18 cellular contexts compared by ENCODE assay signal in the genomic region with DNA sequence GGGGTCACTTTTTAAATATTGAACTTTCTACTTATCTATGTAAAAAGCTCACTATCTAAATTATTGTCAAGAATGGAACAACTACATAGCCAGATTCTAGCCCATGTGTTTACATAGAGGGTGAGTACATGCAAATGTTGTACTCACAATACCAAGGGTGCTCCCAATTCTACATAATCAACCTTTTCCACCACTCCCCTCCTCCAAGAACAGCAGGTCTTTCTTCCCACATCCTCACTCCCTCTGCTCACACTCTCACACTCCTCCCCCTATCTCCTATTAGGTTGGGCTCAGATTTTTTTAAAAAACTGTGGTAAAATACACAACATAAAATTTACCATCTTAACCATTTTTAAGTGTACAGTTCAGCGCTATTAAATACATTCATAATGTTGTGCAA.
A peak's percentile ranks its signal among the peaks of the same experiment; 100 is the strongest.
DNase-seq lines count a peak whose midpoint lies in the region; ATAC-seq and TF ChIP-seq lines count a peak whose summit lies in the region.
"Had no signal": no experiment of that assay in that cellular context is flagged by ENCODE, and none has a peak within 500 bp of the region (broad histone marks: within the 10 kb centered on the region; RNA-seq: fewer than 3 reads in every experiment).

No MANE protein-coding gene starts in this region.

- no peak for TF ChIP-seq CTCF in glutamatergic neuron (IDR thresholded peaks at IDR 0.05; ENCODE audit: partially characterized antibody, unreplicated experiment)

- H3K36me3 Mint-ChIP-seq in glutamatergic neuron (ENCODE audit: unreplicated experiment): peaks cover 3% of the 10 kb centered on the region
- no peaks in the 10 kb centered on the region for H3K36me3 Mint-ChIP-seq in activated CD8-positive, alpha-beta T cell treated with anti-CD3 and anti-CD28 coated beads, Interleukin-2, amount 10 ng/mL, durations not matched to agents 7 days and 5 days (ENCODE audit: low read depth)

- peak overlapping the region; percentile 31 for H3K4me3 Mint-ChIP-seq in glutamatergic neuron (ENCODE audit: unreplicated experiment)
- no peak overlapping the region for H3K4me3 Mint-ChIP-seq in activated CD8-positive, alpha-beta T cell treated with anti-CD3 and anti-CD28 coated beads, Interleukin-2, amount 10 ng/mL, durations not matched to agents 7 days and 5 days
- H3K4me3 Mint-ChIP-seq: CD8-positive, alpha-beta memory T cell; HFFc6 had no signal

- no peaks in the 10 kb centered on the region for H3K4me1 Mint-ChIP-seq in glutamatergic neuron (ENCODE audit: low read depth, unreplicated experiment)
- H3K4me1 Mint-ChIP-seq in activated CD8-positive, alpha-beta T cell treated with anti-CD3 and anti-CD28 coated beads, Interleukin-2, amount 10 ng/mL, durations not matched to agents 7 days and 5 days (ENCODE audit: low read depth): no peaks in the 10 kb centered on the region
- H3K4me1 Mint-ChIP-seq: CD8-positive, alpha-beta memory T cell had no signal

- H3K27me3 ChIP-seq in H7 (ENCODE audit: control insufficient read depth, insufficient read depth, low read length): no peaks in the 10 kb centered on the region
- H3K27me3 ChIP-seq: BE2C had no signal

- no peaks in the 10 kb centered on the region for H3K36me3 ChIP-seq in H7 (replicated peaks; ENCODE audit: control insufficient read depth, insufficient read depth, low read length)
- H3K36me3 ChIP-seq: BE2C had no signal

- CTCF ChIA-PET in activated CD8-positive, alpha-beta T cell treated with anti-CD3 and anti-CD28 coated beads, Interleukin-2, amount 10 ng/mL, durations not matched to agents 7 days and 5 days (lab: Charles Lee): interaction anchor here (1.4 kb wide), 1 partner anchor 12 kb away, joined by 3 read pairs; no protein-coding TSS in a partner anchor

- no peak overlapping the region for H3K27ac Mint-ChIP-seq in glutamatergic neuron (ENCODE audit: unreplicated experiment)
- no peak overlapping the region for H3K27ac Mint-ChIP-seq in activated CD8-positive, alpha-beta T cell treated with anti-CD3 and anti-CD28 coated beads, Interleukin-2, amount 10 ng/mL, durations not matched to agents 7 days and 5 days
- H3K27ac Mint-ChIP-seq: CD8-positive, alpha-beta memory T cell had no signal

- POLR2A ChIA-PET in activated CD8-positive, alpha-beta T cell treated with anti-CD3 and anti-CD28 coated beads, Interleukin-2, amount 10 ng/mL, durations not matched to agents 7 days and 5 days (lab: Charles Lee): no interaction called here

- DNase-seq in H7 (peak; percentile 37), NCI-H526 (lab: John Stamatoyannopoulos, UW) (peak; percentile 3 to 4), glutamatergic neuron (no peak), substantia nigra (lab: John Stamatoyannopoulos, UW) (no peak)
- no peak for DNase-seq in stimulated activated CD4-positive, alpha-beta T cell treated with anti-CD3 and anti-CD28 coated beads, Interleukin-15, amount 100 ng/mL, for 24 hours
- DNase-seq in activated CD8-positive, alpha-beta T cell treated with anti-CD3 and anti-CD28 coated beads, Interleukin-2, amount 10 ng/mL, durations not matched to agents 7 days and 5 days: no peak
- DNase-seq: ACHN; BE2C; C1 segment of cervical spinal cord; CD4-positive, CD25-positive, alpha-beta regulatory T cell; CD8-positive, alpha-beta memory T cell; COR-L47; DMS 273 treated with DMSO at 0.1 percent for 48 hours; DMS53; HFFc6; IMR-90 had no signal

- H3K27me3 Mint-ChIP-seq in glutamatergic neuron (ENCODE audit: unreplicated experiment): no peaks in the 10 kb centered on the region
- H3K27me3 Mint-ChIP-seq in activated CD8-positive, alpha-beta T cell treated with anti-CD3 and anti-CD28 coated beads, Interleukin-2, amount 10 ng/mL, durations not matched to agents 7 days and 5 days (ENCODE audit: low read depth): no peaks in the 10 kb centered on the region
- H3K27me3 Mint-ChIP-seq: CD4-positive, CD25-positive, alpha-beta regulatory T cell; CD8-positive, alpha-beta memory T cell had no signal

- H3K4me3 ChIP-seq in H7 (ENCODE audit: insufficient read depth, low read depth, low read length): no peak overlapping the region

- ATAC-seq in activated CD8-positive, alpha-beta T cell treated with anti-CD3 and anti-CD28 coated beads, Interleukin-2, amount 10 ng/mL, durations not matched to agents 7 days and 5 days: no peak
- ATAC-seq: HCT116 had no signal

- H3K27ac ChIP-seq in substantia nigra (ENCODE audit: low read depth, low read length, poor library complexity, severe bottlenecking): no peak overlapping the region
- H3K27ac ChIP-seq: HL-60 had no signal

- no peaks in the 10 kb centered on the region for H3K9me3 Mint-ChIP-seq in glutamatergic neuron (ENCODE audit: unreplicated experiment)
- H3K9me3 Mint-ChIP-seq in activated CD8-positive, alpha-beta T cell treated with anti-CD3 and anti-CD28 coated beads, Interleukin-2, amount 10 ng/mL, durations not matched to agents 7 days and 5 days (ENCODE audit: insufficient read depth): no peaks in the 10 kb centered on the region
- H3K9me3 Mint-ChIP-seq: HFFc6 had no signal

Comparison
In these comparisons a context has a peak if more than half of its experiments do, and no peak if none do; other contexts are left out.
1. DNase-seq: peak in H7 (single experiment) and NCI-H526 (2 of 2); none in glutamatergic neuron (single experiment), substantia nigra (0 of 49), stimulated activated CD4-positive, alpha-beta T cell treated with anti-CD3 and anti-CD28 coated beads, Interleukin-15, amount 100 ng/mL, for 24 hours (single experiment) and activated CD8-positive, alpha-beta T cell treated with anti-CD3 and anti-CD28 coated beads, Interleukin-2, amount 10 ng/mL, durations not matched to agents 7 days and 5 days (single experiment).